32 cellular contexts compared by ENCODE assay signal in genomic region chr3:51830986-51831385, GRCh38. TPM values are rescaled to one million over a fixed set of nuclear protein-coding genes. Genes with fewer than 3 reads are reported as not detected.
"Had no signal": no experiment of that assay in that cellular context is flagged by ENCODE, and none has a peak within 500 bp of the region (broad histone marks: within the 10 kb centered on the region; RNA-seq: fewer than 3 reads in every experiment).

No MANE protein-coding gene starts in this region.

- H3K36me3 Mint-ChIP-seq: activated naive CD4-positive, alpha-beta T cell treated with anti-CD3 and anti-CD28 coated beads, Interleukin-2, amount 10 ng/mL, durations not matched to agents 7 days and 5 days had no signal

- H3K4me3 Mint-ChIP-seq: activated CD4-positive, alpha-beta memory T cell treated with anti-CD3 and anti-CD28 coated beads, Interleukin-2, amount 10 ng/mL, durations not matched to agents 7 days and 5 days; activated CD4-positive, alpha-beta T cell treated with anti-CD3 and anti-CD28 coated beads for 36 hours; activated naive CD4-positive, alpha-beta T cell treated with anti-CD3 and anti-CD28 coated beads, Interleukin-2, amount 10 ng/mL, durations not matched to agents 7 days and 5 days; activated naive CD8-positive, alpha-beta T cell treated with anti-CD3 and anti-CD28 coated beads for 36 hours; activated T-helper 17 cell treated with anti-CD3 and anti-CD28 coated beads, Interleukin-2, amount 50 U/mL, for 72 hours had no signal

- H3K4me2 ChIP-seq: SK-N-SH had no signal

- H3K27ac Mint-ChIP-seq: activated CD4-positive, alpha-beta memory T cell treated with anti-CD3 and anti-CD28 coated beads, Interleukin-2, amount 10 ng/mL, durations not matched to agents 7 days and 5 days; activated CD4-positive, alpha-beta T cell treated with anti-CD3 and anti-CD28 coated beads for 36 hours; activated naive CD4-positive, alpha-beta T cell treated with anti-CD3 and anti-CD28 coated beads, Interleukin-2, amount 10 ng/mL, durations not matched to agents 7 days and 5 days; activated naive CD8-positive, alpha-beta T cell treated with anti-CD3 and anti-CD28 coated beads for 36 hours; activated T-helper 17 cell treated with anti-CD3 and anti-CD28 coated beads, Interleukin-2, amount 50 U/mL, for 72 hours had no signal

- H3K27me3 ChIP-seq: breast epithelium, MG63, Peyer's patch, SJCRH30 had no signal

- H3K9me2 ChIP-seq: SK-N-SH had no signal

- H3K4me3 ChIP-seq: breast epithelium, MG63, Peyer's patch, SJCRH30 had no signal

- DNase-seq: activated CD4-positive, alpha-beta memory T cell treated with anti-CD3 and anti-CD28 coated beads, Interleukin-2, amount 10 ng/mL, durations not matched to agents 7 days and 5 days; activated CD4-positive, alpha-beta T cell treated with anti-CD3 and anti-CD28 coated beads for 36 hours; activated CD4-positive, alpha-beta T cell treated with anti-CD3 and anti-CD28 coated beads, Interleukin-2, amount 50 U/mL, for 1 hour; activated gamma-delta T cell treated with Interleukin-2 at 50 U/mL for 16 hours; activated naive CD4-positive, alpha-beta T cell treated with anti-CD3 and anti-CD28 coated beads, Interleukin-2, amount 10 ng/mL, durations not matched to agents 7 days and 5 days; activated naive CD8-positive, alpha-beta T cell treated with anti-CD3 and anti-CD28 coated beads for 36 hours; activated T-cell treated with anti-CD3 and anti-CD28 coated beads for 4 hours; activated T-cell treated with anti-CD3 and anti-CD28 coated beads, Interleukin-2, amount 50 U/mL, for 48 hours; central memory CD4-positive, alpha-beta T cell; MG63; MV-4-11; NCI-H1092 treated with DMSO at 0.1 percent for 48 hours; NCI-H1417 treated with DMSO at 0.1 percent for 48 hours; NCI-H187; NCI-H2081; NCI-H510A treated with DMSO at 0.1 percent for 48 hours; NCI-H748 treated with DMSO at 0.1 percent for 48 hours; NK-92 treated with Interleukin-12 subunit alpha and Interleukin-12 subunit beta, amount 100 ng/mL, for 24 hours; OCI-M1; Peyer's patch; Right ventricle myocardium superior; SJCRH30; SK-N-SH; T-helper 1 cell had no signal

- H3K27ac ChIP-seq: breast epithelium, Peyer's patch, RWPE1, SJCRH30, VCaP had no signal

- H3K36me3 ChIP-seq: breast epithelium, MG63, Peyer's patch, SJCRH30 had no signal

- ATAC-seq: activated CD4-positive, alpha-beta T cell treated with anti-CD3 and anti-CD28 coated beads for 36 hours; activated T-helper 17 cell treated with anti-CD3 and anti-CD28 coated beads, Interleukin-2, amount 50 U/mL, for 72 hours had no signal

- H3K4me1 ChIP-seq: breast epithelium, Peyer's patch, SJCRH30 had no signal

- H3K4me1 Mint-ChIP-seq: activated CD4-positive, alpha-beta memory T cell treated with anti-CD3 and anti-CD28 coated beads, Interleukin-2, amount 10 ng/mL, durations not matched to agents 7 days and 5 days; activated CD4-positive, alpha-beta T cell treated with anti-CD3 and anti-CD28 coated beads for 36 hours; activated naive CD4-positive, alpha-beta T cell treated with anti-CD3 and anti-CD28 coated beads, Interleukin-2, amount 10 ng/mL, durations not matched to agents 7 days and 5 days; activated naive CD8-positive, alpha-beta T cell treated with anti-CD3 and anti-CD28 coated beads for 36 hours; activated T-helper 17 cell treated with anti-CD3 and anti-CD28 coated beads, Interleukin-2, amount 50 U/mL, for 72 hours had no signal

RNA-seq across cellular contexts. Expression of gene IQCF2, which starts 30.4 kb away (rescaled TPM):
- total RNA-seq: activated CD4-positive, alpha-beta memory T cell treated with anti-CD3 and anti-CD28 coated beads, Interleukin-2, amount 10 ng/mL, durations not matched to agents 7 days and 5 days; activated CD4-positive, alpha-beta T cell treated with anti-CD3 and anti-CD28 coated beads for 36 hours; activated CD8-positive, alpha-beta memory T cell treated with anti-CD3 and anti-CD28 coated beads for 36 hours; activated naive CD8-positive, alpha-beta T cell treated with anti-CD3 and anti-CD28 coated beads for 36 hours; activated T-helper 17 cell treated with anti-CD3 and anti-CD28 coated beads, Interleukin-2, amount 50 U/mL, for 72 hours; aorta; breast epithelium; Peyer's patch; Right ventricle myocardium superior; SJCRH30; T-helper 2 cell treated with Interferon-gamma antibody and Interleukin-4, amounts not matched to agents 100 ng/mL and 5 ng/mL, for 36 hours had no signal
- polyA plus RNA-seq: adipose tissue, aorta, SK-N-SH had no signal

RNA-seq across cellular contexts. Expression of gene IQCF5, which starts 44.4 kb away (rescaled TPM):
- total RNA-seq: activated CD4-positive, alpha-beta memory T cell treated with anti-CD3 and anti-CD28 coated beads, Interleukin-2, amount 10 ng/mL, durations not matched to agents 7 days and 5 days; activated CD4-positive, alpha-beta T cell treated with anti-CD3 and anti-CD28 coated beads for 36 hours; activated CD8-positive, alpha-beta memory T cell treated with anti-CD3 and anti-CD28 coated beads for 36 hours; activated naive CD8-positive, alpha-beta T cell treated with anti-CD3 and anti-CD28 coated beads for 36 hours; activated T-helper 17 cell treated with anti-CD3 and anti-CD28 coated beads, Interleukin-2, amount 50 U/mL, for 72 hours; aorta; breast epithelium; Peyer's patch; Right ventricle myocardium superior; SJCRH30; T-helper 2 cell treated with Interferon-gamma antibody and Interleukin-4, amounts not matched to agents 100 ng/mL and 5 ng/mL, for 36 hours had no signal
- polyA plus RNA-seq: adipose tissue, aorta, SK-N-SH had no signal

RNA-seq across cellular contexts. Expression of gene IQCF6, which starts 51.9 kb away (rescaled TPM):
- total RNA-seq: activated CD4-positive, alpha-beta memory T cell treated with anti-CD3 and anti-CD28 coated beads, Interleukin-2, amount 10 ng/mL, durations not matched to agents 7 days and 5 days; activated CD4-positive, alpha-beta T cell treated with anti-CD3 and anti-CD28 coated beads for 36 hours; activated CD8-positive, alpha-beta memory T cell treated with anti-CD3 and anti-CD28 coated beads for 36 hours; activated naive CD8-positive, alpha-beta T cell treated with anti-CD3 and anti-CD28 coated beads for 36 hours; activated T-helper 17 cell treated with anti-CD3 and anti-CD28 coated beads, Interleukin-2, amount 50 U/mL, for 72 hours; aorta; breast epithelium; Peyer's patch; Right ventricle myocardium superior; SJCRH30; T-helper 2 cell treated with Interferon-gamma antibody and Interleukin-4, amounts not matched to agents 100 ng/mL and 5 ng/mL, for 36 hours had no signal
- polyA plus RNA-seq: adipose tissue, aorta, SK-N-SH had no signal
